In genomic region chr15:45521596-45522167, GRCh38 we compare ENCODE assay signal across 8 cellular contexts. TPM values are rescaled to one million over a fixed set of nuclear protein-coding genes. Genes with fewer than 3 reads are reported as not detected.
DNase-seq lines count a peak whose midpoint lies in the region; ATAC-seq lines count a peak whose summit lies in the region.

No MANE protein-coding gene starts in this region.

- peak overlapping the region; percentile 87 to 90 for H3K9ac ChIP-seq in duodenal mucosa (ENCODE audit: low read depth in 1 of 2, low read length in 2 of 2)
- H3K9ac ChIP-seq in muscle layer of colon (ENCODE audit: low read length): peak overlapping the region; percentile 55

- peaks cover 17% of the 10 kb centered on the region in 2 donors for H3K4me1 ChIP-seq in duodenal mucosa (ENCODE audit: control insufficient read depth in 1 of 2, insufficient read depth in 2 of 2, low read length in 2 of 2)
- peaks cover 12% of the 10 kb centered on the region for H3K4me1 ChIP-seq in muscle layer of colon (ENCODE audit: insufficient read depth, low read length)

- H3K27me3 ChIP-seq in H7 (ENCODE audit: control insufficient read depth, insufficient read depth, low read length) (peaks cover 51% of the 10 kb centered on the region), duodenal mucosa (ENCODE audit: control insufficient read depth in 1 of 2, insufficient read depth in 2 of 2, low read length in 2 of 2) (no peaks in the 10 kb centered on the region), muscle layer of colon (ENCODE audit: control insufficient read depth in 1 of 2, insufficient read depth in 2 of 2, low read length in 2 of 2) (no peaks in the 10 kb centered on the region)

- ATAC-seq in sciatic nerve: no peak

- peak overlapping the region; percentile 41 for H3K27ac ChIP-seq in duodenal mucosa (ENCODE audit: low read depth, low read length)
- peak overlapping the region; percentile 81 for H3K27ac ChIP-seq in muscle layer of colon (ENCODE audit: low read depth, low read length)

- H3K4me3 ChIP-seq in H7 (ENCODE audit: insufficient read depth, low read depth, low read length) (peak overlapping the region; percentile 42; the same call in 1 of the 2 replicates), duodenal mucosa (ENCODE audit: low read depth in 1 of 2, low read length in 2 of 2) (peak overlapping the region; percentile 87 to 91), muscle layer of colon (ENCODE audit: low read depth in 1 of 2, low read length in 2 of 2) (peak overlapping the region; percentile 50 to 75)

- H3K9me3 ChIP-seq in duodenal mucosa (ENCODE audit: control insufficient read depth in 1 of 2, low read length in 2 of 2): no peaks in the 10 kb centered on the region
- H3K9me3 ChIP-seq in muscle layer of colon (ENCODE audit: low read length): no peaks in the 10 kb centered on the region

- intact Hi-C loops in sciatic nerve (cut with DNase I): no loop called here

- H3K36me3 ChIP-seq in H7 (replicated peaks; ENCODE audit: control insufficient read depth, insufficient read depth, low read length) (no peaks in the 10 kb centered on the region), duodenal mucosa (ENCODE audit: control insufficient read depth in 1 of 2, insufficient read depth in 2 of 2, low read length in 2 of 2) (peaks cover 0 to 6% of the 10 kb centered on the region in 2 donors), muscle layer of colon (ENCODE audit: insufficient read depth, low read length) (no peaks in the 10 kb centered on the region)

- DNase-seq in ELR (ENCODE audit: low read depth) (peak; percentile 8), H7 (no peak), RPMI7951 (ENCODE audit: low read depth) (peak; percentile 5), NCI-H1930 (lab: John Stamatoyannopoulos, UW) (no peak), NCI-H1436 treated with DMSO at 0.1 percent for 48 hours (lab: John Stamatoyannopoulos, UW) (no peak), sciatic nerve (ENCODE audit: low spot score) (no peak)

RNA-seq across cellular contexts. Expression of gene SLC30A4, which starts 0.9 kb away (rescaled TPM):
- total RNA-seq in H7 (2014; rRNA removed; shearing (Covaris generic)): 0.04 and 0.10 TPM in 2 replicates
- 5.9 and 6.5 TPM in 2 replicates for total RNA-seq in RPMI7951 (2014; rRNA removed; shearing (Covaris generic))
- total RNA-seq in sciatic nerve: 12.3 TPM

Comparison
In these comparisons a context has a peak if more than half of its experiments do, and no peak if none do; other contexts are left out.
1. DNase-seq: peak in ELR (single experiment) and RPMI7951 (single experiment); none in H7 (single experiment), NCI-H1930 (0 of 2), NCI-H1436 treated with DMSO at 0.1 percent for 48 hours (single experiment) and sciatic nerve (single experiment).
2. Peak in every context shown above with its lines, with median percentiles within 50 percentile points of each other: H3K4me3 ChIP-seq.